Comparison of ENCODE assay signal across 17 cellular contexts in genomic region chr4:14767142-14767541, GRCh38.
DNase-seq lines count a peak whose midpoint lies in the region; ATAC-seq and TF ChIP-seq lines count a peak whose summit lies in the region.
"Had no signal": no experiment of that assay in that cellular context is flagged by ENCODE, and none has a peak within 500 bp of the region (broad histone marks: within the 10 kb centered on the region; RNA-seq: fewer than 3 reads in every experiment).

No MANE protein-coding gene starts in this region.

- no peaks in the 10 kb centered on the region for H3K4me1 ChIP-seq in hepatocyte (ENCODE audit: insufficient read depth)

- H3K27me3 ChIP-seq in hepatocyte: no peaks in the 10 kb centered on the region
- H3K27me3 ChIP-seq: sigmoid colon had no signal

- intact Hi-C loops in posterior cingulate gyrus (cut with DNase I): no loop called here

- H3K27ac ChIP-seq in hepatocyte: no peak overlapping the region
- H3K27ac ChIP-seq: epithelial cell of prostate, sigmoid colon had no signal

- no peak overlapping the region for H3K4me3 ChIP-seq in hepatocyte
- H3K4me3 ChIP-seq: sigmoid colon had no signal

- in situ Hi-C loops in GM13977 (cut with MboI; ENCODE audit: low pct_unique_long_range_greater_than_20kb, low sequenced_read_pairs, unreplicated experiment): no loop called here

- ATAC-seq in GM19025 (IDR thresholded peaks at IDR 0.05; ENCODE audit: low read depth, unreplicated experiment): peak; percentile 45
- peak; percentile 64 for ATAC-seq in HG03039 (IDR thresholded peaks at IDR 0.05; ENCODE audit: unreplicated experiment)
- ATAC-seq in GM19467 (IDR thresholded peaks at IDR 0.05; ENCODE audit: unreplicated experiment): no peak
- ATAC-seq: activated naive CD8-positive, alpha-beta T cell treated with anti-CD3 and anti-CD28 coated beads, Interleukin-2, amount 50 U/mL, for 24 hours had no signal

- H3K4me2 ChIP-seq in hepatocyte: no peak overlapping the region

- no peak overlapping the region for H2AFZ ChIP-seq in hepatocyte

- peak; percentile 5 for DNase-seq in CD1c-positive myeloid dendritic cell (ENCODE audit: extremely low spot score)
- peak; percentile 14 for DNase-seq in RPMI7951 (ENCODE audit: low read depth)
- no peak for DNase-seq in posterior cingulate gyrus
- no peak for DNase-seq in hepatocyte (ENCODE audit: low spot score)
- no peak for DNase-seq in GM13977 (ENCODE audit: low spot score)
- DNase-seq: activated B cell treated with CpG ODN at 0.5 μM for 24 hours; activated naive CD8-positive, alpha-beta T cell treated with anti-CD3 and anti-CD28 coated beads, Interleukin-2, amount 50 U/mL, for 24 hours; AML-193; head of caudate nucleus; NCI-H1092; NCI-H345; SHP77 treated with DMSO at 0.1 percent for 48 hours; sigmoid colon had no signal

- H4K20me1 ChIP-seq in hepatocyte (ENCODE audit: insufficient read depth, poor library complexity, severe bottlenecking): no peaks in the 10 kb centered on the region

- no peaks in the 10 kb centered on the region for H3K79me2 ChIP-seq in hepatocyte

- no peaks in the 10 kb centered on the region for H3K36me3 ChIP-seq in hepatocyte (replicated peaks; ENCODE audit: insufficient read depth, low read depth)
- H3K36me3 ChIP-seq: sigmoid colon had no signal

- H3K9me2 ChIP-seq in hepatocyte (replicated peaks; ENCODE audit: insufficient read depth): no peaks in the 10 kb centered on the region

- no peaks in the 10 kb centered on the region for H3K9me3 ChIP-seq in hepatocyte (ENCODE audit: low read depth)
- H3K9me3 ChIP-seq: sigmoid colon had no signal

- TF ChIP-seq CTCF in hepatocyte (IDR thresholded peaks at IDR 0.05; ENCODE audit: poor library complexity) (no peak), GM13977 (IDR thresholded peaks at IDR 0.05; ENCODE audit: extremely low read depth, insufficient read depth, missing control alignments) (no peak)

Comparison
In these comparisons a context has a peak if more than half of its experiments do, and no peak if none do; other contexts are left out.
1. DNase-seq: peak in CD1c-positive myeloid dendritic cell (single experiment) and RPMI7951 (single experiment); none in posterior cingulate gyrus (0 of 10), hepatocyte (single experiment) and GM13977 (single experiment).